ENCODE assay signal across 2 cellular contexts in the genomic region with DNA sequence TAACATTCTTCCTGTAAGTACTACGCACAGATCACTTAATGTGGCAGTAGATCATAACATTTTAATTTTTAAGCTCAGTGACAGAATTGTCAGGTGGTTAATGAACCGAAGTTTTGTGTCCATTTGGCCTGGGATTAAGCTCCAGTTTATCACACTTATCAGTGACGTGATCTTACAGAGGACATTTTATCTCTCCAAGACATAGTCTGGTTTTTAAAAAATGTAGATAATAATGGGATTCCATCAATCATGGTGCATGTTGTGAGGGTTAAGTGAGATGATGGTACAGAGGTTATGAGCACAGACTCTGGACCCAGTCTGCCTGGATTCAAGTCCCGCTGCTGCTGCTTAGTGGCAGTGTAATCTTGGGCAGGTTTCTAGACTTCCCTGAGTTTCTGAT.
TF ChIP-seq lines count a peak whose summit lies in the region.

No MANE protein-coding gene starts in this region.

TF ChIP-seq in HCT116, 20 proteins besides CTCF, POLR2A, EP300 and RAD21 (continued from another document):
- TF ChIP-seq, protein P1, sequence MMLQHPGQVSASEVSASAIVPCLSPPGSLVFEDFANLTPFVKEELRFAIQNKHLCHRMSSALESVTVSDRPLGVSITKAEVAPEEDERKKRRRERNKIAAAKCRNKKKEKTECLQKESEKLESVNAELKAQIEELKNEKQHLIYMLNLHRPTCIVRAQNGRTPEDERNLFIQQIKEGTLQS (IDR thresholded peaks at IDR 0.05), result no peak
- TF ChIP-seq, protein P2, sequence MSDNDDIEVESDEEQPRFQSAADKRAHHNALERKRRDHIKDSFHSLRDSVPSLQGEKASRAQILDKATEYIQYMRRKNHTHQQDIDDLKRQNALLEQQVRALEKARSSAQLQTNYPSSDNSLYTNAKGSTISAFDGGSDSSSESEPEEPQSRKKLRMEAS (IDR thresholded peaks at IDR 0.05), result no peak
- TF ChIP-seq JUND (IDR thresholded peaks at IDR 0.05) (no peak), POLR2AphosphoS5 (IDR thresholded peaks at IDR 0.05; ENCODE audit: low read depth, low read length) (no peak), SRF (IDR thresholded peaks at IDR 0.05; ENCODE audit: low read depth) (no peak), SIN3A (IDR thresholded peaks at IDR 0.05; ENCODE audit: low read depth) (no peak), TCF7L2 (IDR thresholded peaks at IDR 0.05; ENCODE audit: borderline replicate concordance, extremely low read depth, insufficient read depth, insufficient read length) (no peak), CEBPB (IDR thresholded peaks at IDR 0.05; ENCODE audit: low read depth) (no peak), EGR1 (IDR thresholded peaks at IDR 0.05; ENCODE audit: low read depth) (no peak), CBX3 (IDR thresholded peaks at IDR 0.05; ENCODE audit: low read depth) (no peak), FOSL1 (IDR thresholded peaks at IDR 0.05; ENCODE audit: low read depth) (no peak)
- TF ChIP-seq, protein P3, sequence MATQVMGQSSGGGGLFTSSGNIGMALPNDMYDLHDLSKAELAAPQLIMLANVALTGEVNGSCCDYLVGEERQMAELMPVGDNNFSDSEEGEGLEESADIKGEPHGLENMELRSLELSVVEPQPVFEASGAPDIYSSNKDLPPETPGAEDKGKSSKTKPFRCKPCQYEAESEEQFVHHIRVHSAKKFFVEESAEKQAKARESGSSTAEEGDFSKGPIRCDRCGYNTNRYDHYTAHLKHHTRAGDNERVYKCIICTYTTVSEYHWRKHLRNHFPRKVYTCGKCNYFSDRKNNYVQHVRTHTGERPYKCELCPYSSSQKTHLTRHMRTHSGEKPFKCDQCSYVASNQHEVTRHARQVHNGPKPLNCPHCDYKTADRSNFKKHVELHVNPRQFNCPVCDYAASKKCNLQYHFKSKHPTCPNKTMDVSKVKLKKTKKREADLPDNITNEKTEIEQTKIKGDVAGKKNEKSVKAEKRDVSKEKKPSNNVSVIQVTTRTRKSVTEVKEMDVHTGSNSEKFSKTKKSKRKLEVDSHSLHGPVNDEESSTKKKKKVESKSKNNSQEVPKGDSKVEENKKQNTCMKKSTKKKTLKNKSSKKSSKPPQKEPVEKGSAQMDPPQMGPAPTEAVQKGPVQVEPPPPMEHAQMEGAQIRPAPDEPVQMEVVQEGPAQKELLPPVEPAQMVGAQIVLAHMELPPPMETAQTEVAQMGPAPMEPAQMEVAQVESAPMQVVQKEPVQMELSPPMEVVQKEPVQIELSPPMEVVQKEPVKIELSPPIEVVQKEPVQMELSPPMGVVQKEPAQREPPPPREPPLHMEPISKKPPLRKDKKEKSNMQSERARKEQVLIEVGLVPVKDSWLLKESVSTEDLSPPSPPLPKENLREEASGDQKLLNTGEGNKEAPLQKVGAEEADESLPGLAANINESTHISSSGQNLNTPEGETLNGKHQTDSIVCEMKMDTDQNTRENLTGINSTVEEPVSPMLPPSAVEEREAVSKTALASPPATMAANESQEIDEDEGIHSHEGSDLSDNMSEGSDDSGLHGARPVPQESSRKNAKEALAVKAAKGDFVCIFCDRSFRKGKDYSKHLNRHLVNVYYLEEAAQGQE (IDR thresholded peaks at IDR 0.05; ENCODE audit: low read depth), result no peak

TF ChIP-seq in K562, 482 proteins besides CTCF, POLR2A, EP300 and RAD21:
- TF ChIP-seq, protein P4, sequence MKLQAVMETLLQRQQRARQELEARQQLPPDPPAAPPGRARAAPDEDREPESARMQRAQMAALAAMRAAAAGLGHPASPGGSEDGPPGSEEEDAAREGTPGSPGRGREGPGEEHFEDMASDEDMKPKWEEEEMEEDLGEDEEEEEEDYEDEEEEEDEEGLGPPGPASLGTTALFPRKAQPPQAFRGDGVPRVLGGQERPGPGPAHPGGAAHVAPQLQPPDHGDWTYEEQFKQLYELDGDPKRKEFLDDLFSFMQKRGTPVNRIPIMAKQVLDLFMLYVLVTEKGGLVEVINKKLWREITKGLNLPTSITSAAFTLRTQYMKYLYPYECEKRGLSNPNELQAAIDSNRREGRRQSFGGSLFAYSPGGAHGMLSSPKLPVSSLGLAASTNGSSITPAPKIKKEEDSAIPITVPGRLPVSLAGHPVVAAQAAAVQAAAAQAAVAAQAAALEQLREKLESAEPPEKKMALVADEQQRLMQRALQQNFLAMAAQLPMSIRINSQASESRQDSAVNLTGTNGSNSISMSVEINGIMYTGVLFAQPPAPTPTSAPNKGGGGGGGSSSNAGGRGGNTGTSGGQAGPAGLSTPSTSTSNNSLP (IDR thresholded peaks at IDR 0.05; ENCODE audit: borderline replicate concordance, low read depth, low read length), result no peak
- TF ChIP-seq, protein P5, sequence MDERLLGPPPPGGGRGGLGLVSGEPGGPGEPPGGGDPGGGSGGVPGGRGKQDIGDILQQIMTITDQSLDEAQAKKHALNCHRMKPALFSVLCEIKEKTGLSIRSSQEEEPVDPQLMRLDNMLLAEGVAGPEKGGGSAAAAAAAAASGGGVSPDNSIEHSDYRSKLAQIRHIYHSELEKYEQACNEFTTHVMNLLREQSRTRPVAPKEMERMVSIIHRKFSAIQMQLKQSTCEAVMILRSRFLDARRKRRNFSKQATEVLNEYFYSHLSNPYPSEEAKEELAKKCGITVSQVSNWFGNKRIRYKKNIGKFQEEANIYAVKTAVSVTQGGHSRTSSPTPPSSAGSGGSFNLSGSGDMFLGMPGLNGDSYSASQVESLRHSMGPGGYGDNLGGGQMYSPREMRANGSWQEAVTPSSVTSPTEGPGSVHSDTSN (CRISPR knock-in tag; IDR thresholded peaks at IDR 0.05; ENCODE audit: low read depth), result no peak
- TF ChIP-seq, protein P5 (tag; conservative IDR thresholded peaks at IDR 0.05; ENCODE audit: low read depth), result 0 out of 2 replicates have a peak, but pooled peaks have one; percentile 45
- no peak for TF ChIP-seq BRCA1 (IDR thresholded peaks at IDR 0.05)
- no peak for TF ChIP-seq BRCA1 (CRISPR knock-in tag; IDR thresholded peaks at IDR 0.05)
